Comparison of ENCODE assay signal across 8 cellular contexts in the genomic region with DNA sequence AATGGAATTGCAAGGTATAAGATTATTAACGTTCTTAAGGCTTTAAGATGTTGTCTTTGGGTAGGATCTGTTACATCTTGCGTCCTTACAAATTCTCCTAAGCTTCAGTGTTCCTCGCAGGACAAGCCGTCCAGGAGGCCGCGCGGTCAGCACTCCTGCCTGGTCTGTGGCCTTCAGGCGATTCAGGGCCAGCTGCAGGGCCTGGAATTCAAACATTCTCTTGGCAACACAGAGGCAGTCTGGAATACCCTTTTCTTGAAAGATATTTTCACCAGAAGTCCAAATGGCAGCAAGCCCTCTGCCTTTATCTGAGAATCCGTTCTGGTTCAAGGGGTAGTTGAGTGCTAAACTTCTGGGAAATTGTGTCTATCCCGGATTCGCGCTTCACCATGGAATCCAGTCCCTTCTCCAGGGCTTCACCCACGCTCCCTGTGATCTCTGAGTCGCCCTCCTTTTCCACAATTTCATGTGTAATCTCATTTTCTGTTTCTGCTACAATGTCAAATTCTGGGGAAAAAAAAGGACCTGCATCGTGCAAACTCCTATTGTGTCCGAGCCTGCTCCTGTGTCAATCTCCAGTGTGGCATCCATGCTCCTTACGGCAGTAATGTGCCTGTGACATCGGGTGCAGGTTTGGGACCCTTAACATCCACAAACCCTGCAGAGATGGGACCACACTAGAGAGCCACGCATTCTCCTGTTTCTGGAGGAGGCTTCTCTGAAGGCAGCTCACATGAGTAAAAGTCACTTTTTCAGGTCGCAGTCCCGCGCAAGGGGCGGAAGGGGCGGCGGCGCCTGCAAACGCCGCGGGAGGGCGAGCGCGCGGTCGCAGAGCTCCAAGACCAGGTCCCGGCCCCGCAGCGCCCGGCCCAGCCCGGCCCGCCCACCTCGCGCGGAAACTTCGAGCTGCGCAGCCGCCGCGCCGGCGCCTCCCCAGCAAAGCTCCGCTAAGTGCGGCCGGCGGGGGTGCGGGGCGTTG. TPM values are rescaled to one million over a fixed set of nuclear protein-coding genes. Genes with fewer than 3 reads are reported as not detected.
A peak's percentile ranks its signal among the peaks of the same experiment; 100 is the strongest.
DNase-seq lines count a peak whose midpoint lies in the region; ATAC-seq and TF ChIP-seq lines count a peak whose summit lies in the region.

No MANE protein-coding gene starts in this region.

- H3K9me3 ChIP-seq in HUES48 (ENCODE audit: control insufficient read depth, insufficient read depth, low read length) (no peaks in the 10 kb centered on the region), gastroesophageal sphincter (no peaks in the 10 kb centered on the region), ovary (no peaks in the 10 kb centered on the region)

- 24 to 54% methylated on average over 6 to 19 of the region's 56 CpGs for WGBS in gastroesophageal sphincter (ENCODE audit: low coverage in 1 of 2), 2 donors
- WGBS in ovary, 3 donors: 4 to 9% (median 6%) methylated on average over 56 of the region's 56 CpGs

- intact Hi-C loops in ovary (cut with DNase I): no loop called here

- H3K27ac ChIP-seq in HUES48 (ENCODE audit: low read depth, low read length) (no peak overlapping the region), gastroesophageal sphincter (no peak overlapping the region), ovary (no peak overlapping the region)

- H3K4me1 ChIP-seq in HUES48 (ENCODE audit: control insufficient read depth, insufficient read depth, low read length): peaks cover 6% of the 10 kb centered on the region
- peaks cover 0 to 15% (median 0%) of the 10 kb centered on the region in 3 donors for H3K4me1 ChIP-seq in gastroesophageal sphincter
- H3K4me1 ChIP-seq in ovary (ENCODE audit: insufficient read depth): no peaks in the 10 kb centered on the region

- TF ChIP-seq POLR2A in gastroesophageal sphincter (IDR thresholded peaks at IDR 0.05) (no peak), ovary (IDR thresholded peaks at IDR 0.05) (no peak)

- TF ChIP-seq CTCF in GM06990 (IDR thresholded peaks at IDR 0.05; ENCODE audit: insufficient read depth, low read length, poor library complexity, severe bottlenecking) (peak; percentile 32), gastroesophageal sphincter (IDR thresholded peaks at IDR 0.05) (peak in 2 of 4 experiments; percentile 41 to 54), ovary (IDR thresholded peaks at IDR 0.05) (no peak)

- H3K4me3 ChIP-seq in GM06990 (replicated peaks; ENCODE audit: low read depth, low read length) (peak overlapping the region; percentile 51), HUES48 (ENCODE audit: low read depth, low read length) (peak overlapping the region; percentile 57), gastroesophageal sphincter (peak overlapping the region in 1 of 2 donors; percentile 40), ovary (peak overlapping the region; percentile 4)

- ATAC-seq in gastroesophageal sphincter: peak; percentile 81
- ATAC-seq in HG02973 (IDR thresholded peaks at IDR 0.05; ENCODE audit: unreplicated experiment): no peak

- H3K36me3 ChIP-seq in GM06990 (ENCODE audit: control insufficient read depth, insufficient read depth, low read length): no peaks in the 10 kb centered on the region
- no peaks in the 10 kb centered on the region for H3K36me3 ChIP-seq in HUES48 (ENCODE audit: control insufficient read depth, insufficient read depth, low read length)
- no peaks in the 10 kb centered on the region for H3K36me3 ChIP-seq in gastroesophageal sphincter
- H3K36me3 ChIP-seq in ovary: no peaks in the 10 kb centered on the region

- TF ChIP-seq EP300 in gastroesophageal sphincter (IDR thresholded peaks at IDR 0.05) (no peak), ovary (IDR thresholded peaks at IDR 0.05) (no peak)

- 0 out of 2 replicates have a peak overlapping the region, but pooled peaks have one; percentile 5 for H3K9ac ChIP-seq in HUES48 (ENCODE audit: low read depth, low read length)

- DNase-seq in GM06990 (ENCODE audit: extremely low read depth, insufficient read length) (peak; percentile 82), activated T-cell treated with anti-CD3 and anti-CD28 coated beads for 48 hours (ENCODE audit: low read depth) (peak; percentile 60), ovary (peak; percentile 35 to 77 (median 51)), NCI-H446 treated with DMSO at 0.1 percent for 48 hours (lab: John Stamatoyannopoulos, UW) (no peak), NCI-H2107 treated with DMSO at 0.1 percent for 48 hours (lab: John Stamatoyannopoulos, UW; ENCODE audit: unreplicated experiment) (no peak)

- no peaks in the 10 kb centered on the region for H3K27me3 ChIP-seq in GM06990 (replicated peaks; ENCODE audit: control insufficient read depth, insufficient read depth, low read length)
- H3K27me3 ChIP-seq in HUES48 (ENCODE audit: control insufficient read depth, insufficient read depth, low read length): peaks cover 20% of the 10 kb centered on the region
- peaks cover 5% of the 10 kb centered on the region for H3K27me3 ChIP-seq in gastroesophageal sphincter
- no peaks in the 10 kb centered on the region for H3K27me3 ChIP-seq in ovary

RNA-seq across cellular contexts. Expression of a gene that starts 25.3 kb away (rescaled TPM):
- 10 to 100 TPM in 2 of 4 donors, 1 to 10 TPM in 2; 7.1 to 12.6 (median 10.6) TPM for total RNA-seq in gastroesophageal sphincter
- total RNA-seq in ovary: 10 to 100 TPM; 10.5 to 64.5 (median 29.8) TPM
- polyA plus RNA-seq in ovary: 10 to 100 TPM in 1 of 2 donors, 1 to 10 TPM in 1; 2.9 to 14.9 TPM

Comparison
In these comparisons a context has a peak if more than half of its experiments do, and no peak if none do; other contexts are left out.
1. DNase-seq: peak in GM06990 (single experiment), activated T-cell treated with anti-CD3 and anti-CD28 coated beads for 48 hours (single experiment) and ovary (5 of 5); none in NCI-H446 treated with DMSO at 0.1 percent for 48 hours (single experiment) and NCI-H2107 treated with DMSO at 0.1 percent for 48 hours (single experiment).